20 cellular contexts compared by ENCODE assay signal in genomic region chr5:44260793-44261192, GRCh38.
A peak's percentile ranks its signal among the peaks of the same experiment; 100 is the strongest.
DNase-seq lines count a peak whose midpoint lies in the region; ATAC-seq, FAIRE-seq and TF ChIP-seq lines count a peak whose summit lies in the region.
"Had no signal": no experiment of that assay in that cellular context is flagged by ENCODE, and none has a peak within 500 bp of the region (broad histone marks: within the 10 kb centered on the region; RNA-seq: fewer than 3 reads in every experiment).

No MANE protein-coding gene starts in this region.

- in situ Hi-C loops in HepG2 (cut with HindIII; ENCODE audit: extremely low pct_ligation_motif_present, low pct_unique_long_range_greater_than_20kb): no loop called here

- TF ChIP-seq POLR2A in HepG2 (IDR thresholded peaks at IDR 0.05; ENCODE audit: insufficient read depth in 1 of 2, low read depth in 2 of 2, low read length in 2 of 2): no peak
- no peak for TF ChIP-seq POLR2A in right lobe of liver (IDR thresholded peaks at IDR 0.05)

- intact Hi-C loops in HepG2 (cut with micrococcal nuclease; ENCODE audit: unreplicated experiment): no loop called here
- intact Hi-C loops in right lobe of liver (cut with DNase I): no loop called here

- CTCF ChIA-PET in HepG2 (lab: Yijun Ruan, JAX; ENCODE audit: low intra/inter-chr PET ratio, low total read pairs) (no interaction called here), HEK293T (lab: Yijun Ruan, JAX) (no interaction called here)

- no TSS peak for BruUV-seq in HepG2 (replicated peaks; lab: Mats Ljungman, UMichigan)

- TF ChIP-seq RAD21 in liver (IDR thresholded peaks at IDR 0.05): no peak
- no peak for TF ChIP-seq RAD21 in HepG2 (CRISPR knock-in tag; IDR thresholded peaks at IDR 0.05)

- POLR2A ChIA-PET in HepG2 (lab: Yijun Ruan, JAX): no interaction called here
- POLR2A ChIA-PET in HEK293T (lab: Yijun Ruan, JAX): no interaction called here

- no peak overlapping the region for H3K4me2 ChIP-seq in HepG2 (ENCODE audit: low read depth, low read length)
- H3K4me2 ChIP-seq: A549; BLaER1 treated with 17β-estradiol and CSF1 and Interleukin-3, amounts not matched to agents 10 nM and 100 nM had no signal

- H3K4me1 ChIP-seq in liver (ENCODE audit: control insufficient read depth in 4 of 4, insufficient read depth in 4 of 4, low read length in 3 of 4) (no peaks in the 10 kb centered on the region), HepG2 (ENCODE audit: insufficient read depth, low read length) (no peaks in the 10 kb centered on the region), right lobe of liver (no peaks in the 10 kb centered on the region)
- H3K4me1 ChIP-seq: A549, Caco-2 had no signal

- DNase-seq in HepG2 (ENCODE audit: low spot score) (no peak), right lobe of liver (no peak), HEK293T (ENCODE audit: extremely low spot score) (no peak)
- DNase-seq: AML-193; Caco-2; Calu3; CD4-positive, alpha-beta T cell; CD8-positive, alpha-beta T cell; DMS79 treated with DMSO at 0.1 percent for 48 hours; GF-D8 had no signal

- no peak for TF ChIP-seq CTCF in liver (IDR thresholded peaks at IDR 0.05; ENCODE audit: low read depth, low read length, missing input control)
- TF ChIP-seq CTCF in HepG2 (CRISPR knock-in tag; IDR thresholded peaks at IDR 0.05): no peak
- no peak for TF ChIP-seq CTCF in right lobe of liver (IDR thresholded peaks at IDR 0.05)

- no peaks in the 10 kb centered on the region for H3K36me3 ChIP-seq in liver (ENCODE audit: control insufficient read depth in 4 of 4, insufficient read depth in 3 of 4, low read depth in 1 of 4, low read length in 3 of 4)
- H3K36me3 ChIP-seq in HepG2 (replicated peaks in 1 of 2; ENCODE audit: control insufficient read depth in 1 of 2, insufficient read depth in 2 of 2, low read length in 2 of 2): no peaks in the 10 kb centered on the region
- no peaks in the 10 kb centered on the region for H3K36me3 ChIP-seq in right lobe of liver
- H3K36me3 ChIP-seq: BLaER1 treated with 17β-estradiol and CSF1 and Interleukin-3, amounts not matched to agents 10 nM and 100 nM had no signal

- H3K9ac ChIP-seq in liver (ENCODE audit: low read depth in 1 of 2, low read length in 2 of 2) (no peak overlapping the region), HepG2 (ENCODE audit: insufficient read depth, low read depth, low read length) (no peak overlapping the region)
- H3K9ac ChIP-seq: BLaER1 treated with 17β-estradiol and CSF1 and Interleukin-3, amounts not matched to agents 10 nM and 100 nM had no signal

- H4K20me1 ChIP-seq in HepG2 (ENCODE audit: insufficient read depth, low read length): no peaks in the 10 kb centered on the region
- H4K20me1 ChIP-seq: BLaER1 treated with 17β-estradiol and CSF1 and Interleukin-3, amounts not matched to agents 10 nM and 100 nM had no signal

- no peak overlapping the region for H3K27ac ChIP-seq in liver (ENCODE audit: low read depth in 1 of 2, low read length in 2 of 2)
- no peak overlapping the region for H3K27ac ChIP-seq in HepG2 (ENCODE audit: extremely low read length, insufficient read depth, low read length)
- no peak overlapping the region for H3K27ac ChIP-seq in right lobe of liver
- H3K27ac ChIP-seq: 22Rv1; A549; BLaER1 treated with 17β-estradiol and CSF1 and Interleukin-3, amounts not matched to agents 10 nM and 100 nM; C4-2B had no signal

- TF ChIP-seq EP300 in HepG2 (IDR thresholded peaks at IDR 0.05; ENCODE audit: low read depth in 2 of 2, low read length in 2 of 2) (no peak), HepG2 (CRISPR knock-in tag; IDR thresholded peaks at IDR 0.05; ENCODE audit: borderline replicate concordance) (no peak)

- H3K9me3 ChIP-seq in liver (ENCODE audit: control insufficient read depth in 4 of 4, low read length in 3 of 4) (no peaks in the 10 kb centered on the region), HepG2 (ENCODE audit: low read length) (no peaks in the 10 kb centered on the region), right lobe of liver (no peaks in the 10 kb centered on the region)
- H3K9me3 ChIP-seq: A549; BLaER1 treated with 17β-estradiol and CSF1 and Interleukin-3, amounts not matched to agents 10 nM and 100 nM; Caco-2 had no signal

- H3K79me2 ChIP-seq in HepG2 (ENCODE audit: insufficient read depth, low read length): no peaks in the 10 kb centered on the region

- ATAC-seq in HepG2 (no peak), right lobe of liver (peak in 3 of 4 donors; percentile 23 to 56 (median 54)), GM21381 (IDR thresholded peaks at IDR 0.05; ENCODE audit: unreplicated experiment) (no peak)
- ATAC-seq: A549; CD8-positive, alpha-beta T cell had no signal

- H3K27me3 ChIP-seq in liver (ENCODE audit: control insufficient read depth in 4 of 4, insufficient read depth in 4 of 4, low read length in 3 of 4): no peaks in the 10 kb centered on the region
- no peaks in the 10 kb centered on the region for H3K27me3 ChIP-seq in HepG2 (ENCODE audit: control insufficient read depth in 1 of 2, insufficient read depth in 2 of 2, low read length in 2 of 2)
- H3K27me3 ChIP-seq in right lobe of liver: no peaks in the 10 kb centered on the region
- H3K27me3 ChIP-seq: BLaER1 treated with 17β-estradiol and CSF1 and Interleukin-3, amounts not matched to agents 10 nM and 100 nM had no signal

- H3K4me3 ChIP-seq in liver (ENCODE audit: low read depth in 1 of 3, low read length in 3 of 3) (no peak overlapping the region), HepG2 (replicated peaks in 1 of 3; ENCODE audit: insufficient read depth in 1 of 3, low read depth in 2 of 3, low read length in 3 of 3) (no peak overlapping the region), right lobe of liver (no peak overlapping the region)
- H3K4me3 ChIP-seq: A549; BLaER1 treated with 17β-estradiol and CSF1 and Interleukin-3, amounts not matched to agents 10 nM and 100 nM had no signal

- no peak for FAIRE-seq in HepG2 (lab: Jason Lieb, UNC)
- FAIRE-seq: A549, D721Med, G401.6, GM12891, GM19239 had no signal

- no peak overlapping the region for H2AFZ ChIP-seq in HepG2 (ENCODE audit: low read length)

TF ChIP-seq in liver, 16 proteins besides CTCF, POLR2A, EP300 and RAD21:
- TF ChIP-seq YY1 (IDR thresholded peaks at IDR 0.05): peak; percentile 25
- no peak for TF ChIP-seq RXRA (IDR thresholded peaks at IDR 0.05)

TF ChIP-seq in HepG2, 621 proteins besides CTCF, POLR2A, EP300 and RAD21:
- TF ChIP-seq IKZF1 (IDR thresholded peaks at IDR 0.05) (no peak), KLF12 (CRISPR knock-in tag; IDR thresholded peaks at IDR 0.05; ENCODE audit: borderline replicate concordance) (no peak), MED1 (CRISPR knock-in tag; IDR thresholded peaks at IDR 0.05) (no peak), ZNF83 (CRISPR knock-in tag; IDR thresholded peaks at IDR 0.05; ENCODE audit: borderline replicate concordance) (no peak), ETV6 (CRISPR knock-in tag; conservative IDR thresholded peaks at IDR 0.05) (no peak), ATAD3A (CRISPR knock-in tag; IDR thresholded peaks at IDR 0.05) (no peak)
TF ChIP-seq in HepG2: peak in this region for 0.

TF ChIP-seq in HEK293T, 16 proteins besides CTCF, POLR2A, EP300 and RAD21:
- no peak for TF ChIP-seq NFRKB (IDR thresholded peaks at IDR 0.05)
- no peak for TF ChIP-seq BHLHE40 (IDR thresholded peaks at IDR 0.05; ENCODE audit: borderline replicate concordance)
- no peak for TF ChIP-seq ZNF384 (IDR thresholded peaks at IDR 0.05)
- TF ChIP-seq SP1 (IDR thresholded peaks at IDR 0.05): no peak
- TF ChIP-seq LEF1 (IDR thresholded peaks at IDR 0.05; ENCODE audit: borderline replicate concordance): no peak
- no peak for TF ChIP-seq TARDBP (IDR thresholded peaks at IDR 0.05)
- no peak for TF ChIP-seq SUZ12 (IDR thresholded peaks at IDR 0.05)
- TF ChIP-seq FOXM1 (IDR thresholded peaks at IDR 0.05; ENCODE audit: borderline replicate concordance): no peak
- no peak for TF ChIP-seq ARNT (IDR thresholded peaks at IDR 0.05)
- TF ChIP-seq ELF4 (IDR thresholded peaks at IDR 0.05): no peak
- no peak for TF ChIP-seq CTBP1 (IDR thresholded peaks at IDR 0.05; ENCODE audit: borderline replicate concordance)
- TF ChIP-seq HDGF (IDR thresholded peaks at IDR 0.05; ENCODE audit: borderline replicate concordance): no peak
- TF ChIP-seq L3MBTL2 (conservative IDR thresholded peaks at IDR 0.05): no peak
- no peak for TF ChIP-seq PKNOX1 (IDR thresholded peaks at IDR 0.05)
- TF ChIP-seq FOXA1 (IDR thresholded peaks at IDR 0.05): no peak
- no peak for TF ChIP-seq FOXK2 (IDR thresholded peaks at IDR 0.05)

Comparison
In these comparisons a context has a peak if more than half of its experiments do, and no peak if none do; other contexts are left out.
1. ATAC-seq: peak in right lobe of liver (3 of 4); none in HepG2 (single experiment) and GM21381 (single experiment).